12 cellular contexts compared by ENCODE assay signal in genomic region chr15:68484696-68485400, GRCh38. TPM values are rescaled to one million over a fixed set of nuclear protein-coding genes. Genes with fewer than 3 reads are reported as not detected.
DNase-seq lines count a peak whose midpoint lies in the region; ATAC-seq and TF ChIP-seq lines count a peak whose summit lies in the region.
"Had no signal": no experiment of that assay in that cellular context is flagged by ENCODE, and none has a peak within 500 bp of the region (broad histone marks: within the 10 kb centered on the region; RNA-seq: fewer than 3 reads in every experiment).

No MANE protein-coding gene starts in this region.

- H3K9ac ChIP-seq in skeletal muscle satellite cell (ENCODE audit: low read depth, low read length): peak overlapping the region; percentile 64

- BruUV-seq in OCI-LY7 (replicated peaks; lab: Mats Ljungman, UMichigan): no TSS peak

- H3K4me1 ChIP-seq in SJSA1 (replicated peaks) (peaks cover 13% of the 10 kb centered on the region), skeletal muscle satellite cell (ENCODE audit: control insufficient read depth, insufficient read depth, low read length) (peaks cover 38% of the 10 kb centered on the region), OCI-LY7 (ENCODE audit: insufficient read depth, low read length, poor library complexity, severe bottlenecking) (no peaks in the 10 kb centered on the region)

- no peaks in the 10 kb centered on the region for H3K9me2 ChIP-seq in OCI-LY7 (ENCODE audit: insufficient read depth, low read length)

- no peak for ATAC-seq in HG03280 (IDR thresholded peaks at IDR 0.05; ENCODE audit: unreplicated experiment)

- no peaks in the 10 kb centered on the region for H3K9me3 ChIP-seq in SJSA1 (replicated peaks)
- H3K9me3 ChIP-seq in skeletal muscle satellite cell (replicated peaks; ENCODE audit: low read length): no peaks in the 10 kb centered on the region
- no peaks in the 10 kb centered on the region for H3K9me3 ChIP-seq in OCI-LY7 (ENCODE audit: low read length)

- intact Hi-C loops in OCI-LY7 (cut with micrococcal nuclease; ENCODE audit: unreplicated experiment): no loop called here

- POLR2A ChIA-PET in OCI-LY7 (lab: Charles Lee): no interaction called here

- peak; percentile 74 for DNase-seq in Daoy (ENCODE audit: low read depth)
- peak; percentile 58 to 67 for DNase-seq in SJSA1 (ENCODE audit: low read depth in 1 of 2, low spot score in 2 of 2)
- DNase-seq in fibroblast of pulmonary artery (ENCODE audit: low read depth): peak; percentile 53
- no peak for DNase-seq in DMS53 treated with DMSO at 0.1 percent for 48 hours (lab: John Stamatoyannopoulos, UW; ENCODE audit: unreplicated experiment)
- no peak for DNase-seq in OCI-LY7 (ENCODE audit: low spot score)
- DNase-seq in NCI-H1105 treated with DMSO at 0.1 percent for 48 hours (lab: John Stamatoyannopoulos, UW): no peak
- DNase-seq: activated gamma-delta T cell, cortex of kidney, head of caudate nucleus, NCI-H446 had no signal

- H3K4me2 ChIP-seq in skeletal muscle satellite cell (ENCODE audit: low read length) (peak overlapping the region; percentile 69), OCI-LY7 (ENCODE audit: low read length) (no peak overlapping the region)

- TF ChIP-seq CTCF in fibroblast of pulmonary artery (IDR thresholded peaks at IDR 0.05; ENCODE audit: low read length, missing control alignments) (no peak), OCI-LY7 (conservative IDR thresholded peaks at IDR 0.05; ENCODE audit: low read length) (no peak)

- H2AFZ ChIP-seq in OCI-LY7 (ENCODE audit: low read length): no peak overlapping the region

- H3K79me2 ChIP-seq in OCI-LY7 (ENCODE audit: insufficient read depth, low read depth, low read length): no peaks in the 10 kb centered on the region

- H3K27me3 ChIP-seq in SJSA1 (replicated peaks) (no peaks in the 10 kb centered on the region; the same call in 1 of the 2 replicates), skeletal muscle satellite cell (ENCODE audit: control insufficient read depth, insufficient read depth, low read length) (peaks cover 19% of the 10 kb centered on the region)

- H4K20me1 ChIP-seq in OCI-LY7 (ENCODE audit: insufficient read depth, low read length): no peaks in the 10 kb centered on the region

- H3K27ac ChIP-seq in SJSA1 (no peak overlapping the region), OCI-LY7 (ENCODE audit: low read depth, low read length, poor library complexity, severe bottlenecking) (no peak overlapping the region)

- H3K4me3 ChIP-seq in SJSA1 (no peak overlapping the region), fibroblast of pulmonary artery (replicated peaks; ENCODE audit: low read depth, low read length) (no peak overlapping the region), skeletal muscle satellite cell (ENCODE audit: low read length) (peak overlapping the region; percentile 38), OCI-LY7 (ENCODE audit: low read depth, low read length, poor library complexity, severe bottlenecking) (no peak overlapping the region)

- H3K36me3 ChIP-seq in SJSA1 (no peaks in the 10 kb centered on the region), skeletal muscle satellite cell (ENCODE audit: insufficient read depth, low read length) (no peaks in the 10 kb centered on the region), OCI-LY7 (ENCODE audit: insufficient read depth, low read length) (no peaks in the 10 kb centered on the region)

- CTCF ChIA-PET in OCI-LY7 (lab: Charles Lee; ENCODE audit: unreplicated experiment): no interaction called here

RNA-seq across cellular contexts. Expression of gene ITGA11, which starts 52.9 kb away (rescaled TPM):
- 6.4 and 11.4 TPM in 2 replicates for total RNA-seq in Daoy (2014; rRNA removed; shearing (Covaris generic))
- 0.34 and 2.0 TPM in 2 replicates for total RNA-seq in SJSA1 (2014; rRNA removed; shearing (Covaris generic))
- 0.51 and 4.2 TPM in 2 replicates for total RNA-seq in skeletal muscle satellite cell (2012; rRNA removed)
- total RNA-seq in OCI-LY7 (2014; rRNA removed; shearing (Covaris generic)): under 0.01 TPM in 1 of 2 replicates, not detected in the other
- not detected in 2 replicates for total RNA-seq in OCI-LY7 (2022)

Comparison
In these comparisons a context has a peak if more than half of its experiments do, and no peak if none do; other contexts are left out.
1. DNase-seq: peak in Daoy (single experiment), SJSA1 (2 of 2) and fibroblast of pulmonary artery (single experiment); none in DMS53 treated with DMSO at 0.1 percent for 48 hours (single experiment), OCI-LY7 (single experiment) and NCI-H1105 treated with DMSO at 0.1 percent for 48 hours (single experiment).